34 cellular contexts compared by ENCODE assay signal in the genomic region with DNA sequence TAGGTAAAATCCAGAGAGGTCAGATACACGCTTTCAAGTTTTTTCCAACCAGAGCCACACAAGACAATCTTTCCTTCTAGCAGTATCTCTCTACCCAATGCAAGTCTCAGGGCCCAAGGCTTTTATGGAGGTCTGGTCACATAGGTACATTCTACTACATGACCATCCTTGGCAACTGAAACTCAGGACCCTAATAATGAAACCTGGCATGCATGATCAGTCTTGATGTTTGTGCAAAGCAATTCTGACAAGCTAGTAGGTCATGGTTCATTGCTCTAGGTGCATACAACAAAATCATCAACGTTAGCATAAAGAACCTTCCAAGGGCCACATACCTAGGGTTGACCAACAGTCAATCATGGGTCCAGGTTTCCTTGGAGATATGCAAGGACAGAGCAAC. TPM values are rescaled to one million over a fixed set of nuclear protein-coding genes. Genes with fewer than 3 reads are reported as not detected.
DNase-seq lines count a peak whose midpoint lies in the region; ATAC-seq and TF ChIP-seq lines count a peak whose summit lies in the region.
"Had no signal": no experiment of that assay in that cellular context is flagged by ENCODE, and none has a peak within 500 bp of the region (broad histone marks: within the 10 kb centered on the region; RNA-seq: fewer than 3 reads in every experiment).

No MANE protein-coding gene starts in this region.

- TF ChIP-seq CTCF in GM06990 (IDR thresholded peaks at IDR 0.05; ENCODE audit: insufficient read depth, low read length, poor library complexity, severe bottlenecking) (no peak), Loucy (conservative IDR thresholded peaks at IDR 0.05; ENCODE audit: low read length) (no peak), foreskin keratinocyte (conservative IDR thresholded peaks at IDR 0.05) (no peak)

- no peaks in the 10 kb centered on the region for H3K9me2 ChIP-seq in Loucy (replicated peaks; ENCODE audit: low read depth, low read length)

- 0 out of 2 replicates have a peak overlapping the region, but pooled peaks have one; percentile 17 for H2AFZ ChIP-seq in Loucy (ENCODE audit: low read length)

- no peak overlapping the region for H3K4me2 ChIP-seq in Loucy (ENCODE audit: low read depth, low read length, poor library complexity, severe bottlenecking)

- H3F3A ChIP-seq in Loucy (ENCODE audit: low read depth), result 0 out of 2 replicates have a peak, but pooled peaks cover 2% of the 10 kb centered on the region

- no peak overlapping the region for H3K27ac ChIP-seq in foreskin keratinocyte
- H3K27ac ChIP-seq: breast epithelium, dorsolateral prefrontal cortex, esophagus muscularis mucosa, heart right ventricle, HL-60, right lobe of liver, SJSA1, spleen, stomach, vagina had no signal

- H3K27me3 ChIP-seq in GM06990 (replicated peaks; ENCODE audit: control insufficient read depth, insufficient read depth, low read length) (no peaks in the 10 kb centered on the region), Loucy (ENCODE audit: insufficient read depth, low read length, poor library complexity, severe bottlenecking) (no peaks in the 10 kb centered on the region), foreskin keratinocyte (no peaks in the 10 kb centered on the region)
- H3K27me3 ChIP-seq: BE2C, breast epithelium, dorsolateral prefrontal cortex, esophagus muscularis mucosa, heart right ventricle, right lobe of liver, SJSA1, spleen, stomach, vagina had no signal

- ATAC-seq in GM18502 (IDR thresholded peaks at IDR 0.05; ENCODE audit: poor library complexity, unreplicated experiment) (peak; percentile 63), GM19438 (IDR thresholded peaks at IDR 0.05; ENCODE audit: low read depth, unreplicated experiment) (peak; percentile 61), foreskin keratinocyte (no peak)
- ATAC-seq in stimulated activated naive CD8-positive, alpha-beta T cell treated with anti-CD3 and anti-CD28 coated beads, Interleukin-15, Interleukin-2, amounts not matched to agents 100 U/mL and 50 U/mL, for 24 hours, result no peak
- ATAC-seq: CD8-positive, alpha-beta T cell; HCT116; heart right ventricle; naive thymus-derived CD4-positive, alpha-beta T cell; right lobe of liver; WTC11 had no signal

- DNase-seq in GM06990 (ENCODE audit: extremely low read depth, insufficient read length) (peak; percentile 13), HK-2 (ENCODE audit: unreplicated experiment) (no peak), foreskin keratinocyte (no peak), GM19238 (ENCODE audit: insufficient read length, low spot score) (no peak)
- DNase-seq in stimulated activated naive CD8-positive, alpha-beta T cell treated with anti-CD3 and anti-CD28 coated beads, Interleukin-15, Interleukin-2, amounts not matched to agents 100 U/mL and 50 U/mL, for 24 hours, result no peak
- DNase-seq: activated CD4-positive, alpha-beta T cell treated with anti-CD3 and anti-CD28 coated beads, Interleukin-2, amount 10 ng/mL, durations not matched to agents 24 days and 14 days; activated effector memory CD4-positive, alpha-beta T cell treated with Interleukin-2 at 50 U/mL for 16 hours; BE2C; CD8-positive, alpha-beta T cell; dorsolateral prefrontal cortex; foreskin fibroblast; heart right ventricle; KG1; MM.1S; naive thymus-derived CD4-positive, alpha-beta T cell; NCI-H1105 treated with DMSO at 0.1 percent for 48 hours; NCI-H187 treated with DMSO at 0.1 percent for 48 hours; NCI-H774; right lobe of liver; spleen; stimulated activated CD4-positive, alpha-beta T cell treated with anti-CD3 and anti-CD28 coated beads, Interleukin-2, amount 100 ng/mL, for 24 hours; stomach; T1000 had no signal

- H3K36me3 ChIP-seq in GM06990 (ENCODE audit: control insufficient read depth, insufficient read depth, low read length) (no peaks in the 10 kb centered on the region), Loucy (ENCODE audit: insufficient read depth, low read length) (no peaks in the 10 kb centered on the region)
- H3K36me3 ChIP-seq: BE2C, breast epithelium, esophagus muscularis mucosa, heart right ventricle, right lobe of liver, SJSA1, spleen, stomach, vagina had no signal

- H3K79me2 ChIP-seq in Loucy (ENCODE audit: insufficient read depth, low read length), result no peaks in the 10 kb centered on the region

- H3K4me1 ChIP-seq in Loucy (ENCODE audit: insufficient read depth, low read length, poor library complexity, severe bottlenecking), result no peaks in the 10 kb centered on the region
- no peaks in the 10 kb centered on the region for H3K4me1 ChIP-seq in foreskin keratinocyte
- H3K4me1 ChIP-seq: BE2C, breast epithelium, esophagus muscularis mucosa, heart right ventricle, right lobe of liver, SJSA1, spleen, stomach, vagina had no signal

- H3K4me3 ChIP-seq in GM06990 (replicated peaks; ENCODE audit: low read depth, low read length), result no peak overlapping the region
- H3K4me3 ChIP-seq in Loucy (ENCODE audit: low read length, poor library complexity, severe bottlenecking), result no peak overlapping the region
- H3K4me3 ChIP-seq: breast epithelium, dorsolateral prefrontal cortex, esophagus muscularis mucosa, heart right ventricle, lung, right lobe of liver, SJSA1, spleen, stomach, vagina had no signal

- H3K9me3 ChIP-seq in Loucy (ENCODE audit: insufficient read depth, low read depth, low read length), result no peaks in the 10 kb centered on the region
- H3K9me3 ChIP-seq: BE2C, breast epithelium, esophagus muscularis mucosa, heart right ventricle, right lobe of liver, SJSA1, spleen, stomach, vagina had no signal

- no peak overlapping the region for H3K9ac ChIP-seq in Loucy (ENCODE audit: low read depth, low read length, poor library complexity, severe bottlenecking)

- H4K20me1 ChIP-seq in Loucy (ENCODE audit: insufficient read depth, low read length, poor library complexity, severe bottlenecking), result no peaks in the 10 kb centered on the region

RNA-seq across cellular contexts. Expression of a gene that starts 33.2 kb away (rescaled TPM):
- 31.9 and 33.2 TPM in 2 replicates for total RNA-seq in foreskin keratinocyte
- 9.7 and 9.9 TPM in 2 replicates for polyA plus RNA-seq in foreskin keratinocyte

Comparison
In these comparisons a context has a peak if more than half of its experiments do, and no peak if none do; other contexts are left out.
1. ATAC-seq: peak in GM18502 (single experiment) and GM19438 (single experiment); none in stimulated activated naive CD8-positive, alpha-beta T cell treated with anti-CD3 and anti-CD28 coated beads, Interleukin-15, Interleukin-2, amounts not matched to agents 100 U/mL and 50 U/mL, for 24 hours (single experiment) and foreskin keratinocyte (single experiment).